Comparison of ENCODE assay signal across 1 cellular context in genomic region chr16:88805340-88805715, GRCh38.
TF ChIP-seq lines count a peak whose summit lies in the region.

No MANE protein-coding gene starts in this region.

TF ChIP-seq in endothelial cell of umbilical vein, 7 proteins besides CTCF, POLR2A, EP300 and RAD21 (continued from another document):
- TF ChIP-seq JUN (IDR thresholded peaks at IDR 0.05; ENCODE audit: borderline replicate concordance, insufficient read depth, insufficient read length, low read depth) (no peak), MAX (IDR thresholded peaks at IDR 0.05; ENCODE audit: insufficient read depth, insufficient read length) (no peak), EZH2 (IDR thresholded peaks at IDR 0.05; ENCODE audit: borderline replicate concordance, low read depth, low read length, severe bottlenecking) (no peak), POLR2AphosphoS5 (IDR thresholded peaks at IDR 0.05; ENCODE audit: insufficient read depth, low read depth, low read length) (no peak), MYC (IDR thresholded peaks at IDR 0.05; ENCODE audit: low read depth, low read length) (no peak)
